16 cellular contexts compared by ENCODE assay signal in the genomic region with DNA sequence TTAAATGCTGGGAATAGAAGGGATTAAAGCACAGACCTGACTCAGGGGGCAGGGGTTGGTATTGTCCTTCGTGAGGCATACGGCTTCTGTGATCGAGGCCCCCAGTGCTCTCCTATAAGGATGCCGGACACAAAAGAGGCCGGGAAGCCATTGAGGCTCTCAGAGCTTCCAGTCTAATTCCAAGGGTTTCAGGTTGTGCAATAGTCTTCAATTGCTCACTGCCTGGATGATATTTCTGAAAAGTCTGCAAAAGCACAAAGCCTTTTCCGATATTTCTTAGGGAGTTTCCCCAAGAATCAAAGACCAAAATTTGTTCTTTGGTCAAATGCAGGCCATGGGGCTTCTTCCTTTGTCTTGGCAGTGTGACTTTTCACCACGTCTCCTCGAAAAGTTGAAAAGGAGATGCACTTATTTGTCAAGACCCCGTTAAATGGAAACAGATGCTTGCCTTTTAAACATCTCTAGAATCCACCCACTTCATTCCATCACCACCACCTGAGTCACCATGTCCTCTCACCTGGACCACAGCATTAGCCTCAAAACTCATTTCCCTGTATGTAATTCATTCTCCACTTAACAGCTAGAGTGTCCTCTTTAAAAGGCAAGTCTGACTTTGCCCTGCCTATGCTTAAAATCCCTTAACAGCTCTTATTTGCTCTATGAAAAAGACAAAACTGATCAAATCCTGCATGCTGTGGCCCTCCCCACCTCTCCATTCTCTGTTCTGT.
DNase-seq lines count a peak whose midpoint lies in the region; ATAC-seq and TF ChIP-seq lines count a peak whose summit lies in the region.
"Had no signal": no experiment of that assay in that cellular context is flagged by ENCODE, and none has a peak within 500 bp of the region (broad histone marks: within the 10 kb centered on the region; RNA-seq: fewer than 3 reads in every experiment).

No MANE protein-coding gene starts in this region.

- peaks cover 13% of the 10 kb centered on the region for H3K9me3 Mint-ChIP-seq in activated naive CD4-positive, alpha-beta T cell treated with anti-CD3 and anti-CD28 coated beads for 36 hours
- H3K9me3 Mint-ChIP-seq in activated T-helper 1 cell treated with anti-CD3 and anti-CD28 coated beads, Interleukin-12 subunit alpha, Interleukin-12 subunit beta, Interleukin-2, Interleukin-4 antibody, amounts not matched to agents 30 ng/mL and 10 ng/mL and 1 ng/mL, durations not matched to agents 14 hours and 24 hours and 36 hours = peaks cover 28% of the 10 kb centered on the region
- H3K9me3 Mint-ChIP-seq in stimulated activated naive CD8-positive, alpha-beta T cell treated with anti-CD3 and anti-CD28 coated beads, Interleukin-15, amount 100 ng/mL, for 72 hours = peaks cover 35 to 37% of the 10 kb centered on the region in 2 donors

- peaks cover 17% of the 10 kb centered on the region for H3K27me3 Mint-ChIP-seq in activated naive CD4-positive, alpha-beta T cell treated with anti-CD3 and anti-CD28 coated beads for 36 hours (ENCODE audit: low read depth)
- H3K27me3 Mint-ChIP-seq in activated T-helper 1 cell treated with anti-CD3 and anti-CD28 coated beads, Interleukin-12 subunit alpha, Interleukin-12 subunit beta, Interleukin-2, Interleukin-4 antibody, amounts not matched to agents 30 ng/mL and 10 ng/mL and 1 ng/mL, durations not matched to agents 14 hours and 24 hours and 36 hours (ENCODE audit: insufficient read depth) = no peaks in the 10 kb centered on the region
- H3K27me3 Mint-ChIP-seq in stimulated activated naive CD8-positive, alpha-beta T cell treated with anti-CD3 and anti-CD28 coated beads, Interleukin-15, amount 100 ng/mL, for 72 hours = peaks cover 23% of the 10 kb centered on the region

- no peak overlapping the region for H3K4me3 Mint-ChIP-seq in activated naive CD4-positive, alpha-beta T cell treated with anti-CD3 and anti-CD28 coated beads for 36 hours
- H3K4me3 Mint-ChIP-seq in activated T-helper 1 cell treated with anti-CD3 and anti-CD28 coated beads, Interleukin-12 subunit alpha, Interleukin-12 subunit beta, Interleukin-2, Interleukin-4 antibody, amounts not matched to agents 30 ng/mL and 10 ng/mL and 1 ng/mL, durations not matched to agents 14 hours and 24 hours and 36 hours = peak overlapping the region; percentile 3
- peak overlapping the region; percentile 7 to 46 for H3K4me3 Mint-ChIP-seq in stimulated activated naive CD8-positive, alpha-beta T cell treated with anti-CD3 and anti-CD28 coated beads, Interleukin-15, amount 100 ng/mL, for 72 hours
- H3K4me3 Mint-ChIP-seq: central memory CD8-positive, alpha-beta T cell; immature natural killer cell had no signal

- peak overlapping the region; percentile 83 for H3K27ac ChIP-seq in epithelial cell of prostate
- H3K27ac ChIP-seq: BLaER1, RWPE1, thoracic aorta had no signal

- peaks cover 72% of the 10 kb centered on the region for H3K4me1 Mint-ChIP-seq in activated naive CD4-positive, alpha-beta T cell treated with anti-CD3 and anti-CD28 coated beads for 36 hours (ENCODE audit: low read depth)
- H3K4me1 Mint-ChIP-seq in activated T-helper 1 cell treated with anti-CD3 and anti-CD28 coated beads, Interleukin-12 subunit alpha, Interleukin-12 subunit beta, Interleukin-2, Interleukin-4 antibody, amounts not matched to agents 30 ng/mL and 10 ng/mL and 1 ng/mL, durations not matched to agents 14 hours and 24 hours and 36 hours (ENCODE audit: low read depth) = peaks cover 70% of the 10 kb centered on the region
- peaks cover 66% of the 10 kb centered on the region for H3K4me1 Mint-ChIP-seq in stimulated activated naive CD8-positive, alpha-beta T cell treated with anti-CD3 and anti-CD28 coated beads, Interleukin-15, amount 100 ng/mL, for 72 hours
- H3K4me1 Mint-ChIP-seq: immature natural killer cell had no signal

- in situ Hi-C loops in GM13976 (cut with MboI; ENCODE audit: low sequenced_read_pairs, unreplicated experiment) = no loop called here

- no peak for TF ChIP-seq CTCF in GM13976 (IDR thresholded peaks at IDR 0.05; ENCODE audit: borderline replicate concordance, control extremely low read depth, extremely low read depth, insufficient read depth, missing control alignments)

- DNase-seq in activated naive CD4-positive, alpha-beta T cell treated with anti-CD3 and anti-CD28 coated beads for 36 hours = peak; percentile 70
- no peak for DNase-seq in activated naive CD4-positive, alpha-beta T cell (lab: John Stamatoyannopoulos, UW)
- no peak for DNase-seq in activated T-helper 1 cell treated with anti-CD3 and anti-CD28 coated beads, Interleukin-12 subunit alpha, Interleukin-12 subunit beta, Interleukin-2, Interleukin-4 antibody, amounts not matched to agents 30 ng/mL and 10 ng/mL and 1 ng/mL, durations not matched to agents 14 hours and 24 hours and 36 hours (ENCODE audit: low spot score)
- DNase-seq in epithelial cell of prostate (ENCODE audit: low read depth, low spot score) (peak; percentile 16), germinal center (ENCODE audit: low spot score) (no peak), GM13976 (ENCODE audit: low spot score) (no peak)
- peak; percentile 40 to 72 for DNase-seq in stimulated activated naive CD8-positive, alpha-beta T cell treated with anti-CD3 and anti-CD28 coated beads, Interleukin-15, amount 100 ng/mL, for 72 hours
- DNase-seq: activated gamma-delta T cell treated with Interleukin-2 at 50 U/mL for 16 hours, immature natural killer cell, NCI-H1694, NCI-H748 treated with DMSO at 0.1 percent for 48 hours, nucleus accumbens had no signal

- peaks cover 3% of the 10 kb centered on the region for H3K36me3 Mint-ChIP-seq in activated naive CD4-positive, alpha-beta T cell treated with anti-CD3 and anti-CD28 coated beads for 36 hours (ENCODE audit: low read depth)
- peaks cover 7% of the 10 kb centered on the region for H3K36me3 Mint-ChIP-seq in activated T-helper 1 cell treated with anti-CD3 and anti-CD28 coated beads, Interleukin-12 subunit alpha, Interleukin-12 subunit beta, Interleukin-2, Interleukin-4 antibody, amounts not matched to agents 30 ng/mL and 10 ng/mL and 1 ng/mL, durations not matched to agents 14 hours and 24 hours and 36 hours (ENCODE audit: low read depth)

- CTCF ChIA-PET in activated naive CD4-positive, alpha-beta T cell treated with anti-CD3 and anti-CD28 coated beads for 36 hours (lab: Charles Lee) = interaction anchor here (1.5 kb wide), 1 partner anchor 135 kb away, joined by 4 read pairs; the partner anchor contains the start of gene NAMPT

- intact Hi-C loops in activated naive CD4-positive, alpha-beta T cell treated with anti-CD3 and anti-CD28 coated beads for 36 hours (cut with micrococcal nuclease) = loop anchor here (1.0 to 10.0 kb wide), 4 partner anchors 134 to 1475 kb away; partner anchors contain the start of gene PIK3CG
- intact Hi-C loops in activated T-helper 1 cell treated with anti-CD3 and anti-CD28 coated beads, Interleukin-12 subunit alpha, Interleukin-12 subunit beta, Interleukin-2, Interleukin-4 antibody, amounts not matched to agents 30 ng/mL and 10 ng/mL and 1 ng/mL, durations not matched to agents 14 hours and 24 hours and 36 hours (cut with micrococcal nuclease) = loop anchor here (1.0 to 5.0 kb wide), 5 partner anchors 10 to 748 kb away; partner anchors contain the start of genes HBP1 and SYPL1

- ATAC-seq in stimulated activated naive CD8-positive, alpha-beta T cell treated with anti-CD3 and anti-CD28 coated beads, Interleukin-15, amount 100 ng/mL, for 72 hours = peak; percentile 93

- peak overlapping the region; percentile 80 for H3K27ac Mint-ChIP-seq in activated naive CD4-positive, alpha-beta T cell treated with anti-CD3 and anti-CD28 coated beads for 36 hours
- H3K27ac Mint-ChIP-seq in activated T-helper 1 cell treated with anti-CD3 and anti-CD28 coated beads, Interleukin-12 subunit alpha, Interleukin-12 subunit beta, Interleukin-2, Interleukin-4 antibody, amounts not matched to agents 30 ng/mL and 10 ng/mL and 1 ng/mL, durations not matched to agents 14 hours and 24 hours and 36 hours = peak overlapping the region; percentile 77
- peak overlapping the region; percentile 44 to 59 for H3K27ac Mint-ChIP-seq in stimulated activated naive CD8-positive, alpha-beta T cell treated with anti-CD3 and anti-CD28 coated beads, Interleukin-15, amount 100 ng/mL, for 72 hours
- H3K27ac Mint-ChIP-seq: immature natural killer cell had no signal

Comparison
In these comparisons a context has a peak if more than half of its experiments do, and no peak if none do; other contexts are left out.
1. DNase-seq: peak in activated naive CD4-positive, alpha-beta T cell treated with anti-CD3 and anti-CD28 coated beads for 36 hours (single experiment), epithelial cell of prostate (single experiment) and stimulated activated naive CD8-positive, alpha-beta T cell treated with anti-CD3 and anti-CD28 coated beads, Interleukin-15, amount 100 ng/mL, for 72 hours (2 of 2); none in activated naive CD4-positive, alpha-beta T cell (0 of 4), activated T-helper 1 cell treated with anti-CD3 and anti-CD28 coated beads, Interleukin-12 subunit alpha, Interleukin-12 subunit beta, Interleukin-2, Interleukin-4 antibody, amounts not matched to agents 30 ng/mL and 10 ng/mL and 1 ng/mL, durations not matched to agents 14 hours and 24 hours and 36 hours (single experiment), germinal center (single experiment) and GM13976 (single experiment).
2. Peak in every context shown above with its lines, with median percentiles within 50 percentile points of each other: H3K27ac Mint-ChIP-seq.